In genomic region chr16:80731915-80732314, GRCh38 we compare ENCODE assay signal across 20 cellular contexts.
A peak's percentile ranks its signal among the peaks of the same experiment; 100 is the strongest.
DNase-seq lines count a peak whose midpoint lies in the region; ATAC-seq, FAIRE-seq and TF ChIP-seq lines count a peak whose summit lies in the region.
"Had no signal": no experiment of that assay in that cellular context is flagged by ENCODE, and none has a peak within 500 bp of the region (broad histone marks: within the 10 kb centered on the region; RNA-seq: fewer than 3 reads in every experiment).

No MANE protein-coding gene starts in this region.

- no peak for TF ChIP-seq RAD21 in HepG2 (CRISPR knock-in tag; IDR thresholded peaks at IDR 0.05)

- ATAC-seq in HepG2 (no peak), right lobe of liver (no peak)
- ATAC-seq: CD8-positive, alpha-beta T cell had no signal

- H3K4me1 ChIP-seq in HepG2 (ENCODE audit: insufficient read depth, low read length), result peaks cover 5% of the 10 kb centered on the region; the same call in 1 of the 2 replicates
- peaks cover 0 to 7% (median 0%) of the 10 kb centered on the region in 4 donors for H3K4me1 ChIP-seq in right lobe of liver
- H3K4me1 ChIP-seq in HEK293 (ENCODE audit: control insufficient read depth, insufficient read depth, low read length), result no peaks in the 10 kb centered on the region
- H3K4me1 ChIP-seq: Caco-2 had no signal

- H3K27ac ChIP-seq in HepG2 (ENCODE audit: extremely low read length, insufficient read depth, low read length) (no peak overlapping the region), right lobe of liver (no peak overlapping the region), HEK293 (ENCODE audit: extremely low read depth, low read depth, low read length) (no peak overlapping the region)
- H3K27ac ChIP-seq: BLaER1 treated with 17β-estradiol and CSF1 and Interleukin-3, amounts not matched to agents 10 nM and 100 nM; C4-2B had no signal

- no peaks in the 10 kb centered on the region for H3K79me2 ChIP-seq in HepG2 (ENCODE audit: insufficient read depth, low read length)

- no peaks in the 10 kb centered on the region for H4K20me1 ChIP-seq in HepG2 (ENCODE audit: insufficient read depth, low read length)

- in situ Hi-C loops in HepG2 (cut with HindIII; ENCODE audit: extremely low pct_ligation_motif_present, low pct_unique_long_range_greater_than_20kb), result no loop called here

- POLR2A ChIA-PET in HepG2 (lab: Yijun Ruan, JAX), result no interaction called here
- POLR2A ChIA-PET in HEK293 (lab: Yijun Ruan, JAX), result no interaction called here

- no peaks in the 10 kb centered on the region for H3K9me3 ChIP-seq in HepG2 (ENCODE audit: low read length)
- no peaks in the 10 kb centered on the region for H3K9me3 ChIP-seq in right lobe of liver
- H3K9me3 ChIP-seq in HEK293 (ENCODE audit: control insufficient read depth, insufficient read depth, low read depth, low read length), result no peaks in the 10 kb centered on the region
- H3K9me3 ChIP-seq: Caco-2 had no signal

- no peak for TF ChIP-seq CTCF in HepG2 (CRISPR knock-in tag; IDR thresholded peaks at IDR 0.05)
- TF ChIP-seq CTCF in right lobe of liver (IDR thresholded peaks at IDR 0.05), result no peak
- no peak for TF ChIP-seq CTCF in HEK293 (tag by site-specific recombination; IDR thresholded peaks at IDR 0.05)

- 46% methylated on average over 2 of the region's 2 CpGs for whole genome bisulfite sequencing in HepG2 (ENCODE audit: low lambda C conversion rate)
- 89% methylated on average over 2 of the region's 2 CpGs for WGBS in right lobe of liver (ENCODE audit: insufficient coverage, low coverage, low lambda C conversion rate, missing lambda C conversion rate)

- H3K36me3 ChIP-seq in HepG2 (replicated peaks in 1 of 2; ENCODE audit: control insufficient read depth in 1 of 2, insufficient read depth in 2 of 2, low read length in 2 of 2) (no peaks in the 10 kb centered on the region), right lobe of liver (no peaks in the 10 kb centered on the region), HEK293 (ENCODE audit: control insufficient read depth in 2 of 2, insufficient read depth in 1 of 2, low read length in 2 of 2) (no peaks in the 10 kb centered on the region)

- no peak overlapping the region for H2AFZ ChIP-seq in HepG2 (ENCODE audit: low read length)

- no peak for TF ChIP-seq EP300 in HepG2 (IDR thresholded peaks at IDR 0.05; ENCODE audit: low read depth in 2 of 2, low read length in 2 of 2)
- no peak for TF ChIP-seq EP300 in HepG2 (CRISPR knock-in tag; IDR thresholded peaks at IDR 0.05; ENCODE audit: borderline replicate concordance)

- H3K4me3 ChIP-seq in HepG2 (replicated peaks in 1 of 3; ENCODE audit: insufficient read depth in 1 of 3, low read depth in 2 of 3, low read length in 3 of 3), result no peak overlapping the region
- no peak overlapping the region for H3K4me3 ChIP-seq in right lobe of liver
- no peak overlapping the region for H3K4me3 ChIP-seq in HEK293 (ENCODE audit: low read depth, low read length)
- H3K4me3 ChIP-seq: BLaER1 treated with 17β-estradiol and CSF1 and Interleukin-3, amounts not matched to agents 10 nM and 100 nM had no signal

- FAIRE-seq in HepG2 (lab: Jason Lieb, UNC), result no peak
- FAIRE-seq: A204.1, D721Med, G401.6, GM12891, GM19239 had no signal

- H3K9ac ChIP-seq in HepG2 (ENCODE audit: insufficient read depth, low read depth, low read length), result no peak overlapping the region
- H3K9ac ChIP-seq: BLaER1 treated with 17β-estradiol and CSF1 and Interleukin-3, amounts not matched to agents 10 nM and 100 nM had no signal

- intact Hi-C loops in HepG2 (cut with micrococcal nuclease; ENCODE audit: unreplicated experiment) (loop anchor here (10.0 kb wide), 1 partner anchor 1047 kb away; no protein-coding TSS in a partner anchor), right lobe of liver (cut with DNase I) (no loop called here)

- TF ChIP-seq POLR2A in HepG2 (IDR thresholded peaks at IDR 0.05; ENCODE audit: insufficient read depth in 1 of 2, low read depth in 2 of 2, low read length in 2 of 2) (no peak), right lobe of liver (IDR thresholded peaks at IDR 0.05) (no peak)

- DNase-seq in HepG2 (ENCODE audit: low spot score), result no peak
- DNase-seq in right lobe of liver, result no peak
- DNase-seq in ecto neural progenitor cell (ENCODE audit: low spot score), result no peak
- no peak for DNase-seq in amygdala (lab: John Stamatoyannopoulos, UW)
- DNase-seq: 8988T; AML-193; Caco-2; Calu3; CD4-positive, alpha-beta T cell; CD8-positive, alpha-beta T cell; DMS79 treated with DMSO at 0.1 percent for 48 hours; GF-D8 had no signal

- H3K27me3 ChIP-seq in HepG2 (ENCODE audit: control insufficient read depth in 1 of 2, insufficient read depth in 2 of 2, low read length in 2 of 2), result no peaks in the 10 kb centered on the region
- H3K27me3 ChIP-seq in right lobe of liver, result no peaks in the 10 kb centered on the region
- H3K27me3 ChIP-seq: BLaER1 treated with 17β-estradiol and CSF1 and Interleukin-3, amounts not matched to agents 10 nM and 100 nM had no signal

- CTCF ChIA-PET in HepG2 (lab: Yijun Ruan, JAX; ENCODE audit: low intra/inter-chr PET ratio, low total read pairs) (no interaction called here), HEK293 (lab: Yijun Ruan, JAX) (no interaction called here)

- no TSS peak for BruUV-seq in HepG2 (replicated peaks; lab: Mats Ljungman, UMichigan)

- no peak overlapping the region for H3K4me2 ChIP-seq in HepG2 (ENCODE audit: low read depth, low read length)
- H3K4me2 ChIP-seq: BLaER1 treated with 17β-estradiol and CSF1 and Interleukin-3, amounts not matched to agents 10 nM and 100 nM had no signal

TF ChIP-seq in HepG2, 621 proteins besides CTCF, POLR2A, EP300 and RAD21:
- TF ChIP-seq MAFF (IDR thresholded peaks at IDR 0.05; ENCODE audit: low read depth, low read length) (peak; percentile 76), CREB1 (IDR thresholded peaks at IDR 0.05) (peak; percentile 40), CREB1 (CRISPR knock-in tag; IDR thresholded peaks at IDR 0.05) (no peak), MAFK (conservative IDR thresholded peaks at IDR 0.05 in 1 of 2, IDR thresholded peaks at IDR 0.05 in 1 of 2; ENCODE audit: low read length in 2 of 2) (peak; percentile 70 to 81), MIER2 (CRISPR knock-in tag; IDR thresholded peaks at IDR 0.05) (no peak), ZNF883 (CRISPR knock-in tag; IDR thresholded peaks at IDR 0.05; ENCODE audit: not compliant biosample characterization) (no peak), JDP2 (CRISPR knock-in tag; IDR thresholded peaks at IDR 0.05; ENCODE audit: borderline replicate concordance) (no peak)

TF ChIP-seq in HEK293, 187 proteins besides CTCF, POLR2A, EP300 and RAD21:
- TF ChIP-seq ZNF514 (tag by site-specific recombination; IDR thresholded peaks at IDR 0.05) (no peak), SETDB1 (IDR thresholded peaks at IDR 0.05; ENCODE audit: insufficient read length, low read length) (peak; percentile 7)
TF ChIP-seq in HEK293: peak in this region for 1.

Comparison
In these comparisons a context has a peak if more than half of its experiments do, and no peak if none do; other contexts are left out.
1. Of the 63 proteins assayed by ChIP-seq in both HepG2 and HEK293: peak only in HepG2: none; only in HEK293: SETDB1; in both: none; in neither: 62.